12 cellular contexts compared by ENCODE assay signal in genomic region chr3:30770387-30770786, GRCh38.
DNase-seq lines count a peak whose midpoint lies in the region; ATAC-seq, FAIRE-seq and TF ChIP-seq lines count a peak whose summit lies in the region.
"Had no signal": no experiment of that assay in that cellular context is flagged by ENCODE, and none has a peak within 500 bp of the region (broad histone marks: within the 10 kb centered on the region; RNA-seq: fewer than 3 reads in every experiment).

No MANE protein-coding gene starts in this region.

- no peak overlapping the region for H3K4me2 ChIP-seq in HepG2 (ENCODE audit: low read depth, low read length)

- no peaks in the 10 kb centered on the region for H3K9me3 ChIP-seq in HepG2 (ENCODE audit: low read length)

- in situ Hi-C loops in HepG2 (cut with HindIII; ENCODE audit: extremely low pct_ligation_motif_present, low pct_unique_long_range_greater_than_20kb): no loop called here

- no peak for TF ChIP-seq POLR2A in HepG2 (IDR thresholded peaks at IDR 0.05; ENCODE audit: insufficient read depth in 1 of 2, low read depth in 2 of 2, low read length in 2 of 2)

- no peak for TF ChIP-seq RAD21 in HepG2 (CRISPR knock-in tag; IDR thresholded peaks at IDR 0.05)

- H3K36me3 ChIP-seq in HepG2 (replicated peaks in 1 of 2; ENCODE audit: control insufficient read depth in 1 of 2, insufficient read depth in 2 of 2, low read length in 2 of 2): no peaks in the 10 kb centered on the region

- intact Hi-C loops in HepG2 (cut with micrococcal nuclease; ENCODE audit: unreplicated experiment): loop anchor here (10.0 kb wide), 1 partner anchor 124 kb away; the partner anchor contains the start of gene GADL1

- peak; percentile 40 for FAIRE-seq in HepG2 (lab: Jason Lieb, UNC)
- FAIRE-seq in urothelium cell line (lab: Jason Lieb, UNC): peak; percentile 85

- H3K27ac ChIP-seq in HepG2 (ENCODE audit: extremely low read length, insufficient read depth, low read length): no peak overlapping the region
- H3K27ac ChIP-seq in coronary artery: no peak overlapping the region
- H3K27ac ChIP-seq: 22Rv1 had no signal

- peaks cover 11% of the 10 kb centered on the region for H3K4me1 ChIP-seq in HepG2 (ENCODE audit: insufficient read depth, low read length)

- CTCF ChIA-PET in HepG2 (lab: Yijun Ruan, JAX; ENCODE audit: low intra/inter-chr PET ratio, low total read pairs): interaction anchor here (4.1 kb wide), 1 partner anchor 362 kb away, joined by 17 read pairs; no protein-coding TSS in a partner anchor

- H3K79me2 ChIP-seq in HepG2 (ENCODE audit: insufficient read depth, low read length): no peaks in the 10 kb centered on the region

- H3K9ac ChIP-seq in HepG2 (ENCODE audit: insufficient read depth, low read depth, low read length): no peak overlapping the region

- no TSS peak for BruUV-seq in HepG2 (replicated peaks; lab: Mats Ljungman, UMichigan)

- POLR2A ChIA-PET in HepG2 (lab: Yijun Ruan, JAX): no interaction called here

- no peak overlapping the region for H2AFZ ChIP-seq in HepG2 (ENCODE audit: low read length)

- H4K20me1 ChIP-seq in HepG2 (ENCODE audit: insufficient read depth, low read length): no peaks in the 10 kb centered on the region

- peak; percentile 99 for ATAC-seq in HepG2
- no peak for ATAC-seq in GM21447 (IDR thresholded peaks at IDR 0.05; ENCODE audit: unreplicated experiment)
- ATAC-seq in HG03565 (IDR thresholded peaks at IDR 0.05; ENCODE audit: unreplicated experiment): no peak
- ATAC-seq: T-helper 17 cell had no signal

- WGBS in HepG2 (ENCODE audit: low lambda C conversion rate): 5% methylated on average over 3 of the region's 3 CpGs

- no peak overlapping the region for H3K4me3 ChIP-seq in cardiac fibroblast (replicated peaks in 1 of 2; ENCODE audit: low read depth in 2 of 2, low read length in 2 of 2)
- no peak overlapping the region for H3K4me3 ChIP-seq in HepG2 (replicated peaks in 1 of 3; ENCODE audit: insufficient read depth in 1 of 3, low read depth in 2 of 3, low read length in 3 of 3)
- H3K4me3 ChIP-seq in coronary artery: no peak overlapping the region

- DNase-seq in DMS53 (lab: John Stamatoyannopoulos, UW): peak; percentile 11
- no peak for DNase-seq in DMS53 treated with DMSO at 0.1 percent for 48 hours (lab: John Stamatoyannopoulos, UW; ENCODE audit: unreplicated experiment)
- DNase-seq in cardiac fibroblast (ENCODE audit: low read depth in 2 of 2): peak; percentile 77 to 95
- peak; percentile 82 for DNase-seq in HepG2 (ENCODE audit: low spot score)
- DNase-seq in urothelium cell line (ENCODE audit: low spot score): peak; percentile 87
- DNase-seq in coronary artery (ENCODE audit: low spot score): no peak
- DNase-seq: NCI-H146; stimulated activated CD4-positive, alpha-beta T cell treated with anti-CD3 and anti-CD28 coated beads, Interleukin-2, amount 100 ng/mL, for 48 hours; T-helper 17 cell had no signal

- no peaks in the 10 kb centered on the region; a peak in 1 of 5 replicates for H3K27me3 ChIP-seq in HepG2 (ENCODE audit: control insufficient read depth in 1 of 2, insufficient read depth in 2 of 2, low read length in 2 of 2)

- TF ChIP-seq EP300 in HepG2 (IDR thresholded peaks at IDR 0.05; ENCODE audit: low read depth in 2 of 2, low read length in 2 of 2) (no peak), HepG2 (CRISPR knock-in tag; IDR thresholded peaks at IDR 0.05; ENCODE audit: borderline replicate concordance) (no peak)

- TF ChIP-seq CTCF in cardiac fibroblast (IDR thresholded peaks at IDR 0.05; ENCODE audit: low read depth, low read length): no peak
- TF ChIP-seq CTCF in HepG2 (CRISPR knock-in tag; IDR thresholded peaks at IDR 0.05): no peak
- no peak for TF ChIP-seq CTCF in coronary artery (IDR thresholded peaks at IDR 0.05)

TF ChIP-seq in HepG2, 621 proteins besides CTCF, POLR2A, EP300 and RAD21:
- peak; percentile 30; the same call in 1 of the 2 replicates for TF ChIP-seq SALL1 (CRISPR knock-in tag; IDR thresholded peaks at IDR 0.05)
- TF ChIP-seq SP5 (CRISPR knock-in tag; IDR thresholded peaks at IDR 0.05; ENCODE audit: borderline replicate concordance, low read depth): 0 out of 2 replicates have a peak, but pooled peaks have one; percentile 38
- 0 out of 2 replicates have a peak, but pooled peaks have one; percentile 15 for TF ChIP-seq FOSL2 (CRISPR knock-in tag; IDR thresholded peaks at IDR 0.05)
- no peak for TF ChIP-seq MTA3 (CRISPR knock-in tag; IDR thresholded peaks at IDR 0.05)
- TF ChIP-seq ZZZ3 (CRISPR knock-in tag; IDR thresholded peaks at IDR 0.05; ENCODE audit: borderline replicate concordance): no peak
- TF ChIP-seq FOXP1 (IDR thresholded peaks at IDR 0.05): no peak
- TF ChIP-seq FOXP1 (CRISPR knock-in tag; IDR thresholded peaks at IDR 0.05): peak; percentile 26; the same call in 1 of the 2 replicates
- 0 out of 2 replicates have a peak, but pooled peaks have one; percentile 39 for TF ChIP-seq JUN (CRISPR knock-in tag; IDR thresholded peaks at IDR 0.05)
- no peak for TF ChIP-seq ZSCAN25 (CRISPR knock-in tag; IDR thresholded peaks at IDR 0.05)
- 0 out of 2 replicates have a peak, but pooled peaks have one; percentile 33 for TF ChIP-seq RARA (CRISPR knock-in tag; IDR thresholded peaks at IDR 0.05)
TF ChIP-seq in HepG2: peak in this region for 6.

Comparison
In these comparisons a context has a peak if more than half of its experiments do, and no peak if none do; other contexts are left out.
1. DNase-seq: peak in DMS53 (single experiment), cardiac fibroblast (2 of 2), HepG2 (single experiment) and urothelium cell line (single experiment); none in DMS53 treated with DMSO at 0.1 percent for 48 hours (single experiment) and coronary artery (single experiment).